In the genomic region with DNA sequence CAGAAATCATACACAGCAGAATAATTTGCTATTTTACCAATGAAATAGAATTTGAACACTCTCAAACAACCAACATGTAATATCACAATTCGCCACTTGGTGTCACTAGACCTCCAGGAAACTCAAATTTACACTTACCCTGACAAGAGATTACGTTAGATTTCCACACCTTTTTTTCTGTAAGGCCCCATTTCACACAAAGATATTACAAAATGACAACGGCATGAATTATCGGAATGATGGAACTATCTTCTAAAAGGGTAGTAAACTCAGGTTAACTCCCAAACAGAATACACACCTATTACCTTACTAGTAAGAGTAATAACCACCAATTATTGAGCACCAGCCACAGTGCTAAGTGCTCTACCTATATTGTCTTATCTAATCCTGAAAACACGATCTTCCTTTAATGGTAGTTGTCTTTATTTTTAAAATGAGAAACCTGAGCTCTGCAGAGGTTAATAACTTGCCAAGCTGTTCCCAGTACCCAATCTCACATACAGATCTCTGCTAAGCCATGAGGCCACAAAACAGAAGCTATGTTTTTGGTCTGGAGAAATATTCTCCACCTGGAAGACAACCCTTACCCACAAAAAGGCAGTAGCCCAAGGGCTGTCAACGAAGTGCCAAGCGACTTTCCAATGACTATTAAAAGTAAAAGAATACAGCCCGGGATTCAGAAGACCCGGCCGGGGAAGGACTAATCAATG, we compare ENCODE assay signal across 9 cellular contexts.
DNase-seq lines count a peak whose midpoint lies in the region; ATAC-seq and TF ChIP-seq lines count a peak whose summit lies in the region.
"Had no signal": no experiment of that assay in that cellular context is flagged by ENCODE, and none has a peak within 500 bp of the region (broad histone marks: within the 10 kb centered on the region; RNA-seq: fewer than 3 reads in every experiment).

No MANE protein-coding gene starts in this region.

- intact Hi-C loops in esophagus squamous epithelium (cut with DNase I): loop anchor here (2.0 kb wide), 1 partner anchor 298 kb away; no protein-coding TSS in a partner anchor

- ATAC-seq in HG03045 (IDR thresholded peaks at IDR 0.05; ENCODE audit: unreplicated experiment): no peak
- ATAC-seq: T-cell had no signal

- H3K27me3 ChIP-seq in BJ (ENCODE audit: control insufficient read depth, insufficient read depth, low read length) (no peaks in the 10 kb centered on the region), Loucy (ENCODE audit: insufficient read depth, low read length, poor library complexity, severe bottlenecking) (no peaks in the 10 kb centered on the region), esophagus squamous epithelium (no peaks in the 10 kb centered on the region)

- H3K4me1 Mint-ChIP-seq in neural crest cell: peaks cover 5% of the 10 kb centered on the region
- H3K4me1 Mint-ChIP-seq in T-helper 2 cell treated with Interferon-gamma antibody and Interleukin-4, amounts not matched to agents 5 μg/mL and 100 μg/mL, for 36 hours (ENCODE audit: low read depth): no peaks in the 10 kb centered on the region
- H3K4me1 Mint-ChIP-seq: T-cell had no signal

- TF ChIP-seq CTCF in BJ (IDR thresholded peaks at IDR 0.05; ENCODE audit: insufficient read depth, low read depth, low read length): peak; percentile 60
- TF ChIP-seq CTCF in GM13976 (IDR thresholded peaks at IDR 0.05; ENCODE audit: borderline replicate concordance, control extremely low read depth, extremely low read depth, insufficient read depth, missing control alignments): peak; percentile 44
- TF ChIP-seq CTCF in Loucy (conservative IDR thresholded peaks at IDR 0.05; ENCODE audit: low read length): peak; percentile 90
- peak; percentile 35 to 88 (median 77) for TF ChIP-seq CTCF in esophagus squamous epithelium (IDR thresholded peaks at IDR 0.05)
- peak; percentile 93 for TF ChIP-seq CTCF in neural crest cell (conservative IDR thresholded peaks at IDR 0.05)

- H3K4me1 ChIP-seq in Loucy (ENCODE audit: insufficient read depth, low read length, poor library complexity, severe bottlenecking) (no peaks in the 10 kb centered on the region), esophagus squamous epithelium (peaks cover 0 to 19% (median 12%) of the 10 kb centered on the region in 3 donors)

- no peak overlapping the region for H3K4me2 ChIP-seq in Loucy (ENCODE audit: low read depth, low read length, poor library complexity, severe bottlenecking)

- H3K79me2 ChIP-seq in Loucy (ENCODE audit: insufficient read depth, low read length): no peaks in the 10 kb centered on the region

- H3F3A ChIP-seq in Loucy (ENCODE audit: low read depth): no peaks in the 10 kb centered on the region

- 16 to 22% methylated on average over 10 of the region's 10 CpGs for WGBS in esophagus squamous epithelium, 2 donors

- no peak overlapping the region for H3K9ac ChIP-seq in Loucy (ENCODE audit: low read depth, low read length, poor library complexity, severe bottlenecking)

- CTCF ChIA-PET in BJ (lab: Yijun Ruan, JAX): interaction anchor here (0.6 to 6.5 kb wide), 22 partner anchors 10 to 880 kb away, joined by 3 to 296 read pairs (median 4); a partner anchor contains a TSS

- DNase-seq in BJ (ENCODE audit: low read depth) (no peak), GM13976 (ENCODE audit: low spot score) (peak; percentile 56), SKM-1 (lab: John Stamatoyannopoulos, UW; ENCODE audit: unreplicated experiment) (peak; percentile 18), esophagus squamous epithelium (lab: John Stamatoyannopoulos, UW) (no peak), neural crest cell (ENCODE audit: low read depth, low spot score) (peak; percentile 65)
- no peak for DNase-seq in T-helper 2 cell treated with Interferon-gamma antibody and Interleukin-4, amounts not matched to agents 5 μg/mL and 100 μg/mL, for 36 hours (ENCODE audit: low spot score)

- H4K20me1 ChIP-seq in Loucy (ENCODE audit: insufficient read depth, low read length, poor library complexity, severe bottlenecking): no peaks in the 10 kb centered on the region

- H3K4me3 ChIP-seq in BJ (ENCODE audit: low read depth, low read length) (no peak overlapping the region), Loucy (ENCODE audit: low read length, poor library complexity, severe bottlenecking) (no peak overlapping the region), esophagus squamous epithelium (no peak overlapping the region)

- POLR2A ChIA-PET in BJ (lab: Charles Lee): no interaction called here

- peaks cover 2% of the 10 kb centered on the region for H3K9me3 Mint-ChIP-seq in neural crest cell
- peaks cover 14% of the 10 kb centered on the region for H3K9me3 Mint-ChIP-seq in T-helper 2 cell treated with Interferon-gamma antibody and Interleukin-4, amounts not matched to agents 5 μg/mL and 100 μg/mL, for 36 hours

- in situ Hi-C loops in GM13976 (cut with MboI; ENCODE audit: low sequenced_read_pairs, unreplicated experiment): loop anchor here (10.0 kb wide), 1 partner anchor 296 kb away; no protein-coding TSS in a partner anchor

- no peaks in the 10 kb centered on the region for H3K27me3 Mint-ChIP-seq in neural crest cell (ENCODE audit: low read depth)
- no peaks in the 10 kb centered on the region for H3K27me3 Mint-ChIP-seq in T-helper 2 cell treated with Interferon-gamma antibody and Interleukin-4, amounts not matched to agents 5 μg/mL and 100 μg/mL, for 36 hours (ENCODE audit: low read depth)

- no peaks in the 10 kb centered on the region for H3K9me3 ChIP-seq in Loucy (ENCODE audit: insufficient read depth, low read depth, low read length)
- peaks cover 0 to 13% (median 0%) of the 10 kb centered on the region in 3 donors for H3K9me3 ChIP-seq in esophagus squamous epithelium

- no peaks in the 10 kb centered on the region for H3K36me3 ChIP-seq in BJ (ENCODE audit: control insufficient read depth, insufficient read depth, low read length)
- no peaks in the 10 kb centered on the region for H3K36me3 ChIP-seq in Loucy (ENCODE audit: insufficient read depth, low read length)
- H3K36me3 ChIP-seq in esophagus squamous epithelium: no peaks in the 10 kb centered on the region

- H3K9me2 ChIP-seq in Loucy (replicated peaks; ENCODE audit: low read depth, low read length): no peaks in the 10 kb centered on the region

- peaks cover 5% of the 10 kb centered on the region for H3K36me3 Mint-ChIP-seq in neural crest cell (ENCODE audit: low read depth)
- no peaks in the 10 kb centered on the region for H3K36me3 Mint-ChIP-seq in T-helper 2 cell treated with Interferon-gamma antibody and Interleukin-4, amounts not matched to agents 5 μg/mL and 100 μg/mL, for 36 hours (ENCODE audit: low read depth)
- H3K36me3 Mint-ChIP-seq: T-cell had no signal

- H3K27ac Mint-ChIP-seq in neural crest cell (ENCODE audit: unreplicated experiment): no peak overlapping the region
- no peak overlapping the region for H3K27ac Mint-ChIP-seq in T-helper 2 cell treated with Interferon-gamma antibody and Interleukin-4, amounts not matched to agents 5 μg/mL and 100 μg/mL, for 36 hours
- H3K27ac Mint-ChIP-seq: T-cell had no signal

- peak overlapping the region; percentile 56 to 82 (median 71) for H3K27ac ChIP-seq in esophagus squamous epithelium

- H3K4me3 Mint-ChIP-seq in neural crest cell: no peak overlapping the region
- no peak overlapping the region for H3K4me3 Mint-ChIP-seq in T-helper 2 cell treated with Interferon-gamma antibody and Interleukin-4, amounts not matched to agents 5 μg/mL and 100 μg/mL, for 36 hours
- H3K4me3 Mint-ChIP-seq: T-cell had no signal

- H2AFZ ChIP-seq in Loucy (ENCODE audit: low read length): 0 out of 2 replicates have a peak overlapping the region, but pooled peaks have one; percentile 19

- no peak for TF ChIP-seq POLR2A in esophagus squamous epithelium (IDR thresholded peaks at IDR 0.05)

Comparison
In these comparisons a context has a peak if more than half of its experiments do, and no peak if none do; other contexts are left out.
1. DNase-seq: peak in GM13976 (single experiment), SKM-1 (single experiment) and neural crest cell (single experiment); none in BJ (single experiment), esophagus squamous epithelium (single experiment) and T-helper 2 cell treated with Interferon-gamma antibody and Interleukin-4, amounts not matched to agents 5 μg/mL and 100 μg/mL, for 36 hours (single experiment).
2. Peak in every context shown above with its lines, with median percentiles within 50 percentile points of each other: CTCF ChIP-seq.